ENCODE assay signal across 11 cellular contexts in genomic region chr6:152981219-152981618, GRCh38. TPM values are rescaled to one million over a fixed set of nuclear protein-coding genes. Genes with fewer than 3 reads are reported as not detected.
DNase-seq lines count a peak whose midpoint lies in the region; ATAC-seq, FAIRE-seq and TF ChIP-seq lines count a peak whose summit lies in the region.
"Had no signal": no experiment of that assay in that cellular context is flagged by ENCODE, and none has a peak within 500 bp of the region (broad histone marks: within the 10 kb centered on the region; RNA-seq: fewer than 3 reads in every experiment).

No MANE protein-coding gene starts in this region.

- H3K79me2 ChIP-seq in HepG2 (ENCODE audit: insufficient read depth, low read length) (peaks cover 93% of the 10 kb centered on the region), fibroblast of lung (ENCODE audit: control insufficient read depth, insufficient read depth, low read length) (peaks cover 86% of the 10 kb centered on the region)

- H3K36me3 ChIP-seq in HepG2 (replicated peaks in 1 of 2; ENCODE audit: control insufficient read depth in 1 of 2, insufficient read depth in 2 of 2, low read length in 2 of 2) (peaks cover 5 to 23% of the 10 kb centered on the region in 2 experiments; a peak in 4 of 5 replicates), right lobe of liver (no peaks in the 10 kb centered on the region), RWPE2 (ENCODE audit: low read depth) (peaks cover 65% of the 10 kb centered on the region), fibroblast of lung (ENCODE audit: control insufficient read depth, insufficient read depth, low read length) (no peaks in the 10 kb centered on the region), thymus (ENCODE audit: control insufficient read depth, insufficient read depth) (no peaks in the 10 kb centered on the region)

- TF ChIP-seq POLR2A in HepG2 (IDR thresholded peaks at IDR 0.05; ENCODE audit: insufficient read depth in 1 of 2, low read depth in 2 of 2, low read length in 2 of 2) (no peak), right lobe of liver (IDR thresholded peaks at IDR 0.05) (no peak)

- H3K4me1 ChIP-seq in HepG2 (ENCODE audit: insufficient read depth, low read length) (peaks cover 66% of the 10 kb centered on the region), right lobe of liver (peaks cover 0 to 24% (median 8%) of the 10 kb centered on the region in 4 donors), RWPE2 (ENCODE audit: insufficient read depth, poor library complexity, severe bottlenecking) (peaks cover 35% of the 10 kb centered on the region), fibroblast of lung (ENCODE audit: control insufficient read depth, extremely low read depth, insufficient read depth, low read length) (peaks cover 12% of the 10 kb centered on the region), thymus (ENCODE audit: control insufficient read depth, insufficient read depth, low read length) (peaks cover 20% of the 10 kb centered on the region)

- no peak for TF ChIP-seq CTCF in HepG2 (CRISPR knock-in tag; IDR thresholded peaks at IDR 0.05)
- TF ChIP-seq CTCF in right lobe of liver (IDR thresholded peaks at IDR 0.05), result no peak
- TF ChIP-seq CTCF in RWPE2 (IDR thresholded peaks at IDR 0.05; ENCODE audit: poor library complexity, severe bottlenecking), result no peak
- no peak for TF ChIP-seq CTCF in fibroblast of lung (conservative IDR thresholded peaks at IDR 0.05 in 1 of 2, IDR thresholded peaks at IDR 0.05 in 1 of 2; ENCODE audit: low read depth in 1 of 2, low read length in 2 of 2)

- H3K27ac ChIP-seq in HepG2 (ENCODE audit: extremely low read length, insufficient read depth, low read length) (no peak overlapping the region), right lobe of liver (no peak overlapping the region), RWPE2 (ENCODE audit: poor library complexity, severe bottlenecking) (peak overlapping the region; percentile 89), fibroblast of lung (ENCODE audit: insufficient read depth, low read length) (no peak overlapping the region), thymus (ENCODE audit: low read depth) (no peak overlapping the region), caudate nucleus (ENCODE audit: low read depth, low read length) (no peak overlapping the region)
- H3K27ac ChIP-seq: esophagus muscularis mucosa, parathyroid adenoma had no signal

- H3K9me3 ChIP-seq in HepG2 (ENCODE audit: low read length) (no peaks in the 10 kb centered on the region), right lobe of liver (no peaks in the 10 kb centered on the region), RWPE2 (ENCODE audit: severe bottlenecking) (no peaks in the 10 kb centered on the region), fibroblast of lung (ENCODE audit: control insufficient read depth, insufficient read depth, low read depth, low read length) (no peaks in the 10 kb centered on the region), thymus (ENCODE audit: control insufficient read depth) (no peaks in the 10 kb centered on the region)
- H3K9me3 ChIP-seq: esophagus muscularis mucosa had no signal

- H3K4me2 ChIP-seq in HepG2 (ENCODE audit: low read depth, low read length) (peak overlapping the region; percentile 81), fibroblast of lung (ENCODE audit: extremely low read depth, insufficient read depth, low read length) (peak overlapping the region; percentile 84)

- TF ChIP-seq EP300 in HepG2 (IDR thresholded peaks at IDR 0.05; ENCODE audit: low read depth in 2 of 2, low read length in 2 of 2) (no peak), HepG2 (CRISPR knock-in tag; IDR thresholded peaks at IDR 0.05; ENCODE audit: borderline replicate concordance) (no peak)

- WGBS in HepG2 (ENCODE audit: low lambda C conversion rate), result 0% methylated on average over 2 of the region's 2 CpGs
- 68% methylated on average over 2 of the region's 2 CpGs for WGBS in right lobe of liver (ENCODE audit: insufficient coverage, low coverage, low lambda C conversion rate, missing lambda C conversion rate)
- 22% methylated on average over 2 of the region's 2 CpGs for WGBS in thymus

- H4K20me1 ChIP-seq in HepG2 (ENCODE audit: insufficient read depth, low read length) (peaks cover 31% of the 10 kb centered on the region), fibroblast of lung (ENCODE audit: control insufficient read depth, extremely low read depth, insufficient read depth, low read length) (no peaks in the 10 kb centered on the region)

- CTCF ChIA-PET in HepG2 (lab: Yijun Ruan, JAX; ENCODE audit: low intra/inter-chr PET ratio, low total read pairs), result no interaction called here

- POLR2A ChIA-PET in HepG2 (lab: Yijun Ruan, JAX), result no interaction called here

- in situ Hi-C loops in HepG2 (cut with HindIII; ENCODE audit: extremely low pct_ligation_motif_present, low pct_unique_long_range_greater_than_20kb), result loop anchor here (25.0 kb wide), 1 partner anchor 694 kb away; no protein-coding TSS in a partner anchor

- H3K9ac ChIP-seq in HepG2 (ENCODE audit: insufficient read depth, low read depth, low read length) (peak overlapping the region; percentile 71), fibroblast of lung (ENCODE audit: insufficient read depth, low read length) (no peak overlapping the region)
- H3K9ac ChIP-seq: parathyroid adenoma had no signal

- H2AFZ ChIP-seq in HepG2 (ENCODE audit: low read length), result no peak overlapping the region
- no peak overlapping the region for H2AFZ ChIP-seq in fibroblast of lung (ENCODE audit: low read length)
- H2AFZ ChIP-seq: parathyroid adenoma had no signal

- no peak for DNase-seq in HepG2 (ENCODE audit: low spot score)
- DNase-seq in right lobe of liver, result no peak
- DNase-seq in RWPE2 (ENCODE audit: low spot score), result no peak
- DNase-seq in fibroblast of lung (ENCODE audit: low read depth in 2 of 2), result no peak
- no peak for DNase-seq in caudate nucleus (lab: John Stamatoyannopoulos, UW)
- no peak for DNase-seq in RPMI8226
- DNase-seq: NCI-H69 had no signal

- ATAC-seq in HepG2, result no peak
- ATAC-seq in right lobe of liver, result no peak
- ATAC-seq in RWPE2 (ENCODE audit: low read depth), result no peak
- no peak for ATAC-seq in GM18520 (IDR thresholded peaks at IDR 0.05; ENCODE audit: unreplicated experiment)

- no peaks in the 10 kb centered on the region; a peak in 1 of 5 replicates for H3K27me3 ChIP-seq in HepG2 (ENCODE audit: control insufficient read depth in 1 of 2, insufficient read depth in 2 of 2, low read length in 2 of 2)
- H3K27me3 ChIP-seq in right lobe of liver, result no peaks in the 10 kb centered on the region
- H3K27me3 ChIP-seq in RWPE2 (ENCODE audit: insufficient read depth, poor library complexity, severe bottlenecking), result no peaks in the 10 kb centered on the region
- H3K27me3 ChIP-seq in fibroblast of lung (ENCODE audit: control insufficient read depth, insufficient read depth, low read length), result no peaks in the 10 kb centered on the region
- H3K27me3 ChIP-seq in thymus (ENCODE audit: control insufficient read depth, insufficient read depth), result no peaks in the 10 kb centered on the region
- H3K27me3 ChIP-seq: esophagus muscularis mucosa had no signal

- FAIRE-seq in HepG2 (lab: Jason Lieb, UNC), result no peak

- TF ChIP-seq RAD21 in HepG2 (CRISPR knock-in tag; IDR thresholded peaks at IDR 0.05), result no peak

- BruUV-seq in HepG2 (replicated peaks; lab: Mats Ljungman, UMichigan), result TSS peak; percentile 46

- peak overlapping the region; percentile 74 to 100 (median 97) for H3K4me3 ChIP-seq in HepG2 (replicated peaks in 1 of 3; ENCODE audit: insufficient read depth in 1 of 3, low read depth in 2 of 3, low read length in 3 of 3)
- no peak overlapping the region for H3K4me3 ChIP-seq in right lobe of liver
- H3K4me3 ChIP-seq in RWPE2 (ENCODE audit: severe bottlenecking), result peak overlapping the region; percentile 87
- H3K4me3 ChIP-seq in fibroblast of lung (replicated peaks in 1 of 4; ENCODE audit: control extremely low read depth in 1 of 4, insufficient read depth in 1 of 4, low read depth in 3 of 4, low read length in 4 of 4), result peak overlapping the region; percentile 77 to 94 (median 83)
- peak overlapping the region; percentile 9 for H3K4me3 ChIP-seq in thymus (ENCODE audit: low read length)

- intact Hi-C loops in HepG2 (cut with micrococcal nuclease; ENCODE audit: unreplicated experiment), result loop anchor here (1.0 to 10.0 kb wide), 2 partner anchors 21 to 1586 kb away; partner anchors contain the start of genes MTRF1L and ZBTB2
- intact Hi-C loops in right lobe of liver (cut with DNase I), result no loop called here

RNA-seq across cellular contexts. Expression of gene FBXO5, which starts 1.6 kb away (rescaled TPM):
- total RNA-seq in HepG2 (2016; rRNA removed; fragmentation: Illumina TruSeq; extraction: Trizol) (41.5 and 53.4 TPM in 2 replicates), right lobe of liver (1 to 10 TPM in 5 of 6 experiments, under 1 TPM in 1; 0.97 to 3.0 (median 2.5) TPM), fibroblast of lung (6.9 and 8.4 TPM in 2 replicates)
- 12.2 and 13.1 TPM in 2 replicates for total RNA-seq in HepG2 (2016; cell fraction: cytosol; rRNA removed; fragmentation: Illumina TruSeq; extraction: Trizol; ENCODE audit: low read depth)
- 41.0 and 52.6 TPM in 2 replicates for total RNA-seq in HepG2 (2016; cell fraction: insoluble cytoplasmic fraction; rRNA removed; fragmentation: Illumina TruSeq; extraction: Trizol)
- total RNA-seq in HepG2 (2016; cell fraction: membrane; rRNA removed; fragmentation: Illumina TruSeq; extraction: Trizol), result 26.8 and 32.5 TPM in 2 replicates
- total RNA-seq in HepG2 (2016; cell fraction: nucleus; rRNA removed; fragmentation: Illumina TruSeq; extraction: Trizol), result 33.7 and 33.8 TPM in 2 replicates
- polyA plus RNA-seq in HepG2 (2011; rRNA removed) (9.5 and 15.8 TPM in 2 replicates), fibroblast of lung (11.7 and 26.1 TPM in 2 replicates), thymus (6.4 TPM)
- polyA plus RNA-seq in HepG2 (2011; cell fraction: cytosol; rRNA removed), result 7.8 and 8.3 TPM in 2 replicates
- 8.9 and 9.3 TPM in 2 replicates for polyA plus RNA-seq in HepG2 (2011; cell fraction: nucleus; rRNA removed)
- polyA plus RNA-seq in HepG2 (2012), result 9.9 and 16.2 TPM in 2 replicates
- 2.0 and 2.6 TPM in 2 replicates for polyA plus RNA-seq in HepG2 (2016; cell fraction: cytosol; fragmentation: Illumina TruSeq; extraction: Trizol; ENCODE audit: low read depth)
- polyA plus RNA-seq in HepG2 (2016; cell fraction: insoluble cytoplasmic fraction; fragmentation: Illumina TruSeq; extraction: Trizol; ENCODE audit: low read depth), result 50.6 and 54.8 TPM in 2 replicates
- polyA plus RNA-seq in HepG2 (2016; cell fraction: membrane; fragmentation: Illumina TruSeq; extraction: Trizol; ENCODE audit: low read depth), result 6.0 and 7.7 TPM in 2 replicates
- 51.9 and 52.2 TPM in 2 replicates for polyA plus RNA-seq in HepG2 (2016; cell fraction: nucleus; fragmentation: Illumina TruSeq; extraction: Trizol; ENCODE audit: insufficient read depth, low read depth)
- 2.0 and 4.4 TPM in 2 replicates for polyA minus RNA-seq in HepG2 (2011; rRNA and poly(A)+ RNA removed; ENCODE audit: low replicate concordance)
- 7.6 and 9.1 TPM in 2 replicates for polyA minus RNA-seq in HepG2 (2011; cell fraction: cytosol; rRNA and poly(A)+ RNA removed)
- 24.9 and 29.1 TPM in 2 replicates for polyA minus RNA-seq in HepG2 (2011; cell fraction: nucleus; rRNA and poly(A)+ RNA removed)
- polyA plus RNA-seq in fibroblast of lung (2012), result 7.9 and 16.8 TPM in 2 replicates
- 0.12 and 1.0 TPM in 2 replicates for polyA minus RNA-seq in fibroblast of lung (ENCODE audit: low replicate concordance)

RNA-seq across cellular contexts. Expression of gene MTRF1L, which starts 21.3 kb away (rescaled TPM):
- total RNA-seq in HepG2 (2016; rRNA removed; fragmentation: Illumina TruSeq; extraction: Trizol) (28.7 and 32.4 TPM in 2 replicates), right lobe of liver (10 to 100 TPM in 3 of 6 experiments, 1 to 10 TPM in 3; 6.1 to 16.8 (median 9.7) TPM), fibroblast of lung (13.4 and 15.7 TPM in 2 replicates)
- total RNA-seq in HepG2 (2016; cell fraction: cytosol; rRNA removed; fragmentation: Illumina TruSeq; extraction: Trizol; ENCODE audit: low read depth), result 25.5 and 28.3 TPM in 2 replicates
- total RNA-seq in HepG2 (2016; cell fraction: insoluble cytoplasmic fraction; rRNA removed; fragmentation: Illumina TruSeq; extraction: Trizol), result 29.1 and 32.6 TPM in 2 replicates
- total RNA-seq in HepG2 (2016; cell fraction: membrane; rRNA removed; fragmentation: Illumina TruSeq; extraction: Trizol), result 49.7 and 58.0 TPM in 2 replicates
- total RNA-seq in HepG2 (2016; cell fraction: nucleus; rRNA removed; fragmentation: Illumina TruSeq; extraction: Trizol), result 25.8 and 29.5 TPM in 2 replicates
- polyA plus RNA-seq in HepG2 (2011; rRNA removed) (15.5 and 17.6 TPM in 2 replicates), fibroblast of lung (17.8 and 20.0 TPM in 2 replicates), thymus (10.0 TPM)
- polyA plus RNA-seq in HepG2 (2011; cell fraction: cytosol; rRNA removed), result 6.5 and 9.8 TPM in 2 replicates
- 10.9 and 13.2 TPM in 2 replicates for polyA plus RNA-seq in HepG2 (2011; cell fraction: nucleus; rRNA removed)
- 17.1 and 18.1 TPM in 2 replicates for polyA plus RNA-seq in HepG2 (2012)
- polyA plus RNA-seq in HepG2 (2016; cell fraction: cytosol; fragmentation: Illumina TruSeq; extraction: Trizol; ENCODE audit: low read depth), result 40.7 and 44.7 TPM in 2 replicates
- polyA plus RNA-seq in HepG2 (2016; cell fraction: insoluble cytoplasmic fraction; fragmentation: Illumina TruSeq; extraction: Trizol; ENCODE audit: low read depth), result 34.0 and 37.3 TPM in 2 replicates
- polyA plus RNA-seq in HepG2 (2016; cell fraction: membrane; fragmentation: Illumina TruSeq; extraction: Trizol; ENCODE audit: low read depth), result 52.3 and 64.3 TPM in 2 replicates
- 26.9 and 27.4 TPM in 2 replicates for polyA plus RNA-seq in HepG2 (2016; cell fraction: nucleus; fragmentation: Illumina TruSeq; extraction: Trizol; ENCODE audit: insufficient read depth, low read depth)
- 7.1 and 8.9 TPM in 2 replicates for polyA minus RNA-seq in HepG2 (2011; rRNA and poly(A)+ RNA removed; ENCODE audit: low replicate concordance)
- polyA minus RNA-seq in HepG2 (2011; cell fraction: cytosol; rRNA and poly(A)+ RNA removed), result 9.5 and 9.7 TPM in 2 replicates
- 72.9 and 92.7 TPM in 2 replicates for polyA minus RNA-seq in HepG2 (2011; cell fraction: nucleus; rRNA and poly(A)+ RNA removed)
- 14.2 and 17.5 TPM in 2 replicates for polyA plus RNA-seq in fibroblast of lung (2012)
- polyA minus RNA-seq in fibroblast of lung (ENCODE audit: low replicate concordance), result 0.37 and 0.47 TPM in 2 replicates

Comparison
In these comparisons a context has a peak if more than half of its experiments do, and no peak if none do; other contexts are left out.
1. H3K4me3 ChIP-seq: peak in HepG2 (3 of 3), RWPE2 (single experiment), fibroblast of lung (4 of 4) and thymus (single experiment); none in right lobe of liver (0 of 3).